Comparison of ENCODE assay signal across 1 cellular context in the genomic region with DNA sequence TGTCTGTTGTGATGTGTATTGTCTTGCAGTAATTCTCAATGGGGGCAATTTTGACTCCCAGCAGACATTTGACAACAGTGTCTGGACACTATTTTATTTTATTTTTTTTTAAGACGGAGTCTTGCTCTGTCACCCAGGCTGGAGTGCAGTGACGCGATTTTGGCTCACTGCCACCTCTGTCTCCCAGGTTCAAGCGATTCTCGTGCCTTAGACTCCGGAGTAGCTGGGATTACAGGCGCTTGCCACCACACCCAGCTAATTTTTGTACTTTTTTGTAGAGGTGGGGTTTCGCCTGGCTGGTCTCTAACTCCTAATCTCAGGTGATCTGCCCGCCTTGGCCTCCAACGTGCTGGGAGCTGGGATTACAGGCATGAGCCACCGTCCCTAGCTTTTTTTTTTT.
TF ChIP-seq lines count a peak whose summit lies in the region.

No MANE protein-coding gene starts in this region.

TF ChIP-seq in K562, 482 proteins besides CTCF, POLR2A, EP300 and RAD21:
- no peak for TF ChIP-seq PHF20 (IDR thresholded peaks at IDR 0.05; ENCODE audit: partially characterized antibody)
- TF ChIP-seq POLR2H (tag; IDR thresholded peaks at IDR 0.05; ENCODE audit: low read depth): no peak
- TF ChIP-seq MAFG (tag; conservative IDR thresholded peaks at IDR 0.05): no peak
- no peak for TF ChIP-seq ZNF239 (CRISPR knock-in tag; IDR thresholded peaks at IDR 0.05)
- peak; percentile 81 for TF ChIP-seq NFIC (IDR thresholded peaks at IDR 0.05)
- no peak for TF ChIP-seq GTF2F1 (IDR thresholded peaks at IDR 0.05; ENCODE audit: low read depth, low read length)
- TF ChIP-seq RBM17 (IDR thresholded peaks at IDR 0.05; ENCODE audit: borderline replicate concordance, low read depth, low read length): no peak
